ENCODE assay signal across 1 cellular context in genomic region chr3:9293066-9293465, GRCh38.
TF ChIP-seq lines count a peak whose summit lies in the region.

No MANE protein-coding gene starts in this region.

TF ChIP-seq in GM23338, 12 proteins besides CTCF, POLR2A, EP300 and RAD21 (continued from another document):
- no peak for TF ChIP-seq ZNF462 (CRISPR knock-in tag; IDR thresholded peaks at IDR 0.05)
- no peak for TF ChIP-seq REST (IDR thresholded peaks at IDR 0.05; ENCODE audit: unreplicated experiment)
TF ChIP-seq in GM23338: peak in this region for 0.
